In the genomic region with DNA sequence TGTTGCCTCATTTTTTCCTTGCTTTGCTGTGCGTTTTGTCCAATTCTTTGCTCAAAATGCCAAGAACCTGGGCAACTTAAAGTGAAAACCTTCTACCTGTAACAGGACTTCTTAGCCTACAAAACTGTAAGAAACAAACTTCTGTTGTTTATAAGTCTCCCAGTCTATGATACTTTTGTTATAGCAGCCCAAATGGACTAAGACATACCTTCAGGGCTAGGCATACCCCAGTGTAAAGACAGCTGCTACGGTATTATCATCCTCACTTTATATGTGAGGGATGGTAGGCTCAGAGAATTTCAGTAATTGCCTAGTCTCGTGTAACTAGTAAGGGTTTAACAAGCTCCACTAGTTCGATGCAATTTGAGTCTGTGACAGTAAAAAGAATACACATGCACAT, we compare ENCODE assay signal across 29 cellular contexts.
"Had no signal": no experiment of that assay in that cellular context is flagged by ENCODE, and none has a peak within 500 bp of the region (broad histone marks: within the 10 kb centered on the region; RNA-seq: fewer than 3 reads in every experiment).

No MANE protein-coding gene starts in this region.

- H3K27me3 Mint-ChIP-seq: type B pancreatic cell had no signal

- ATAC-seq: stimulated activated effector memory CD8-positive, alpha-beta T cell treated with anti-CD3 and anti-CD28 coated beads, Interleukin-12 subunit alpha, Interleukin-12 subunit beta, amount 100 ng/mL, for 72 hours; stimulated activated memory B cell treated with anti-CD40 and anti-IgM and Interleukin-4, amounts not matched to agents 10 μg/mL and 1 μg/mL and 100 μg/mL, for 72 hours; stimulated activated naive B cell treated with anti-CD40 and anti-IgM and Interleukin-4, amounts not matched to agents 10 μg/mL and 1 μg/mL and 100 μg/mL, for 72 hours; stimulated activated naive CD8-positive, alpha-beta T cell treated with anti-CD3 and anti-CD28 coated beads, Interleukin-15, amount 100 ng/mL, for 72 hours; stimulated activated naive CD8-positive, alpha-beta T cell treated with anti-CD3 and anti-CD28 coated beads, Interleukin-15, Interleukin-2, amounts not matched to agents 100 U/mL and 50 U/mL, for 24 hours had no signal

- H3K4me3 ChIP-seq: stomach, suprapubic skin, testis, thoracic aorta, thyroid gland, tibial artery, tibial nerve, transverse colon, upper lobe of left lung, upper lobe of right lung, uterus, vagina had no signal

- H3K36me3 ChIP-seq: stomach, suprapubic skin, thoracic aorta, thyroid gland, tibial artery, tibial nerve, transverse colon, upper lobe of left lung, upper lobe of right lung, uterus, vagina had no signal

- H3K9me3 ChIP-seq: suprapubic skin, testis, thoracic aorta, thyroid gland, tibial artery, tibial nerve, transverse colon, upper lobe of left lung, upper lobe of right lung, uterus, vagina had no signal

- H3K27me3 ChIP-seq: stomach, suprapubic skin, testis, thyroid gland, tibial artery, tibial nerve, transverse colon, upper lobe of left lung, upper lobe of right lung, uterus, vagina had no signal

- H3K4me1 Mint-ChIP-seq: stimulated activated naive B cell treated with anti-CD40 and anti-IgM and Interleukin-4, amounts not matched to agents 10 μg/mL and 1 μg/mL and 100 μg/mL, for 72 hours had no signal

- DNase-seq: stimulated activated CD4-positive, alpha-beta T cell treated with anti-CD3 and anti-CD28 coated beads, Interleukin-2, amount 100 ng/mL, for 48 hours; stimulated activated CD4-positive, alpha-beta T cell treated with anti-CD3 and anti-CD28 coated beads, Interleukin-4, amount 100 ng/mL, for 1 hour; stimulated activated CD4-positive, alpha-beta T cell treated with anti-CD3 and anti-CD28 coated beads, Interleukin-4, amount 100 ng/mL, for 24 hours; stimulated activated CD4-positive, alpha-beta T cell treated with anti-CD3 and anti-CD28 coated beads, Interleukin-4, amount 100 ng/mL, for 4 hours; stimulated activated CD8-positive, alpha-beta memory T cell treated with anti-CD3 and anti-CD28 coated beads, Interleukin-4, amount 100 ng/mL, for 48 hours; stimulated activated naive B cell treated with anti-CD40 and anti-IgM and Interleukin-4, amounts not matched to agents 10 μg/mL and 1 μg/mL and 100 μg/mL, for 72 hours; stimulated activated naive CD4-positive, alpha-beta T cell; stimulated activated naive CD4-positive, alpha-beta T cell treated with Interleukin-2 at 50 U/mL for 16 hours; stimulated activated naive CD8-positive, alpha-beta T cell treated with anti-CD3 and anti-CD28 coated beads, Interleukin-15, amount 100 ng/mL, for 72 hours; stimulated activated naive CD8-positive, alpha-beta T cell treated with anti-CD3 and anti-CD28 coated beads, Interleukin-15, Interleukin-2, amounts not matched to agents 100 U/mL and 50 U/mL, for 24 hours; stomach; substantia nigra; testis; thyroid gland; tibial artery; transverse colon; trophoblast cell; upper lobe of left lung; upper lobe of right lung; uterus had no signal

- H3K27ac ChIP-seq: stomach, suprapubic skin, testis, thoracic aorta, thyroid gland, tibial artery, tibial nerve, transverse colon, upper lobe of right lung, uterus, vagina had no signal

- H3K27ac Mint-ChIP-seq: stimulated activated effector memory CD8-positive, alpha-beta T cell treated with anti-CD3 and anti-CD28 coated beads, Interleukin-12 subunit alpha, Interleukin-12 subunit beta, amount 100 ng/mL, for 72 hours; stimulated activated memory B cell treated with anti-CD40 and anti-IgM and Interleukin-4, amounts not matched to agents 10 μg/mL and 1 μg/mL and 100 μg/mL, for 72 hours; stimulated activated naive B cell treated with anti-CD40 and anti-IgM and Interleukin-4, amounts not matched to agents 10 μg/mL and 1 μg/mL and 100 μg/mL, for 72 hours; stimulated activated naive CD8-positive, alpha-beta T cell treated with anti-CD3 and anti-CD28 coated beads, Interleukin-15, amount 100 ng/mL, for 72 hours; stimulated activated naive CD8-positive, alpha-beta T cell treated with anti-CD3 and anti-CD28 coated beads, Interleukin-15, Interleukin-2, amounts not matched to agents 100 ng/mL and 50 ng/mL, for 24 hours; type B pancreatic cell had no signal

- H3K4me1 ChIP-seq: testis, upper lobe of right lung, uterus had no signal

- H3K4me3 Mint-ChIP-seq: stimulated activated effector memory CD8-positive, alpha-beta T cell treated with anti-CD3 and anti-CD28 coated beads, Interleukin-12 subunit alpha, Interleukin-12 subunit beta, amount 100 ng/mL, for 72 hours; stimulated activated memory B cell treated with anti-CD40 and anti-IgM and Interleukin-4, amounts not matched to agents 10 μg/mL and 1 μg/mL and 100 μg/mL, for 72 hours; stimulated activated naive B cell treated with anti-CD40 and anti-IgM and Interleukin-4, amounts not matched to agents 10 μg/mL and 1 μg/mL and 100 μg/mL, for 72 hours; stimulated activated naive CD8-positive, alpha-beta T cell treated with anti-CD3 and anti-CD28 coated beads, Interleukin-15, amount 100 ng/mL, for 72 hours; stimulated activated naive CD8-positive, alpha-beta T cell treated with anti-CD3 and anti-CD28 coated beads, Interleukin-15, Interleukin-2, amounts not matched to agents 100 ng/mL and 50 ng/mL, for 24 hours; type B pancreatic cell had no signal

- H3K36me3 Mint-ChIP-seq: stimulated activated effector memory CD8-positive, alpha-beta T cell treated with anti-CD3 and anti-CD28 coated beads, Interleukin-12 subunit alpha, Interleukin-12 subunit beta, amount 100 ng/mL, for 72 hours; stimulated activated memory B cell treated with anti-CD40 and anti-IgM and Interleukin-4, amounts not matched to agents 10 μg/mL and 1 μg/mL and 100 μg/mL, for 72 hours; stimulated activated naive B cell treated with anti-CD40 and anti-IgM and Interleukin-4, amounts not matched to agents 10 μg/mL and 1 μg/mL and 100 μg/mL, for 72 hours; type B pancreatic cell had no signal

- H3K9me3 Mint-ChIP-seq: stimulated activated effector memory CD8-positive, alpha-beta T cell treated with anti-CD3 and anti-CD28 coated beads, Interleukin-12 subunit alpha, Interleukin-12 subunit beta, amount 100 ng/mL, for 72 hours; stimulated activated memory B cell treated with anti-CD40 and anti-IgM and Interleukin-4, amounts not matched to agents 10 μg/mL and 1 μg/mL and 100 μg/mL, for 72 hours; stimulated activated naive B cell treated with anti-CD40 and anti-IgM and Interleukin-4, amounts not matched to agents 10 μg/mL and 1 μg/mL and 100 μg/mL, for 72 hours; stimulated activated naive CD8-positive, alpha-beta T cell treated with anti-CD3 and anti-CD28 coated beads, Interleukin-15, amount 100 ng/mL, for 72 hours; stimulated activated naive CD8-positive, alpha-beta T cell treated with anti-CD3 and anti-CD28 coated beads, Interleukin-15, Interleukin-2, amounts not matched to agents 100 ng/mL and 50 ng/mL, for 24 hours; type B pancreatic cell had no signal

- FAIRE-seq: urothelium cell line had no signal
